ENCODE assay signal across 21 cellular contexts in the genomic region with DNA sequence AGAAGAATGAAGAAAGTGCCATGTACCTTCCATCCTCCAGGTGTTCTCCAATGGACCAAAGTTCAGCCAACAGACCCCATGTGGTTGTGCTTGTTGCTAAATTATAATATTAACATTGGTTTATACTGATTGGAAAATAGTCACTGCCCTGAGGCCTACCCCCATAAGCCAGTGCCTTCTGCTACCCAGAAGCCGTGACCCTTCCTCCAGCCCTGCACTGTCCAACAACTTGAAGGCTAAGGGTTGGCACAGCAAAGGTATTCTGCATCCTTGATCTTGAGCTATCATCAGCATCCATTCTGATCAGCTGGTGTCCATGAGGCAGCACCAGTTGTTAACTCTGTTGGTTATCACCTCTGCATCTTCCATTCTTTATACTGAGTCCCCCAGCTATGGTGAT.
"Had no signal": no experiment of that assay in that cellular context is flagged by ENCODE, and none has a peak within 500 bp of the region (broad histone marks: within the 10 kb centered on the region; RNA-seq: fewer than 3 reads in every experiment).

No MANE protein-coding gene starts in this region.

- ATAC-seq: Right ventricle myocardium inferior had no signal

- H3K27ac ChIP-seq: HL-60, PC-9, Peyer's patch, SJCRH30 had no signal

- DNase-seq: KBM-7; NCI-H1092; NCI-H1105 treated with DMSO at 0.1 percent for 48 hours; NCI-H1417 treated with DMSO at 0.1 percent for 48 hours; NCI-H146; NCI-H1694 treated with DMSO at 0.1 percent for 48 hours; NCI-H1930; NCI-H2081; NCI-H2171; NCI-H226; NCI-H446; NCI-H510A; NCI-H524 treated with DMSO at 0.1 percent for 48 hours; NCI-H774; NK-92 treated with Interleukin-12 subunit alpha and Interleukin-12 subunit beta, amount 100 ng/mL, for 24 hours; Peyer's patch; SHP77 treated with DMSO at 0.1 percent for 48 hours; SJCRH30 had no signal
